ENCODE assay signal across 25 cellular contexts in the genomic region with DNA sequence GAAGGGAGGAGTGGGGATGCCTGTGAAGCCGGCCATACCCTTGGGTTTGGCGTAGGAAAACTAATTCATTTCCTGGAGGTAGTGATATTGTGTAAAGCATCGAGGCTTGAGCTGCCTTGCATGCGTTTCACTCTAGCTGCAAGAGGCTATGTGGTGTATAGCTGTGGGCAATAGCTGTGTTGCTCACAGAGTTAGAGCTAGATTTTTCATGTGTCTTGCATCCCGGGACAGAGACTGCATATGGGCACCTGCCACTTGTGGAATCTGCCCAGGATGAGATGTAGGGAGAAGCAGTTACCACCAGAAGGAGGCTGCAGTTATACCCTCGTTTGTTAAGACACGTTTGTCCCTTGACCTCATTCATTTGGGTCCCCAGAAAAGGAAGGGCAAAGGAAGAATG.
"Had no signal": no experiment of that assay in that cellular context is flagged by ENCODE, and none has a peak within 500 bp of the region (broad histone marks: within the 10 kb centered on the region; RNA-seq: fewer than 3 reads in every experiment).

No MANE protein-coding gene starts in this region.

- ATAC-seq: activated naive CD8-positive, alpha-beta T cell treated with anti-CD3 and anti-CD28 coated beads, Interleukin-2, amount 50 U/mL, for 24 hours; gastroesophageal sphincter; naive thymus-derived CD4-positive, alpha-beta T cell; pancreas had no signal

- H3K27ac Mint-ChIP-seq: activated CD4-positive, alpha-beta memory T cell treated with anti-CD3 and anti-CD28 coated beads for 36 hours; activated CD4-positive, alpha-beta T cell treated with anti-CD3 and anti-CD28 coated beads, Interleukin-2, amount 10 ng/mL, durations not matched to agents 24 days and 14 days; activated naive CD8-positive, alpha-beta T cell treated with anti-CD3 and anti-CD28 coated beads, Interleukin-2, amount 50 U/mL, for 24 hours; activated T-cell treated with anti-CD3 and anti-CD28 coated beads, Interleukin-2, amount 50 U/mL, for 24 hours; memory B cell had no signal

- FAIRE-seq: endothelial cell of umbilical vein, keratinocyte, pancreas had no signal

- H3K4me1 Mint-ChIP-seq: activated naive CD8-positive, alpha-beta T cell treated with anti-CD3 and anti-CD28 coated beads, Interleukin-2, amount 50 U/mL, for 24 hours; naive thymus-derived CD4-positive, alpha-beta T cell; neural crest cell had no signal

- H3K4me3 Mint-ChIP-seq: activated CD4-positive, alpha-beta memory T cell treated with anti-CD3 and anti-CD28 coated beads for 36 hours; activated CD4-positive, alpha-beta T cell treated with anti-CD3 and anti-CD28 coated beads, Interleukin-2, amount 10 ng/mL, durations not matched to agents 24 days and 14 days; activated naive CD8-positive, alpha-beta T cell treated with anti-CD3 and anti-CD28 coated beads, Interleukin-2, amount 50 U/mL, for 24 hours; activated T-cell treated with anti-CD3 and anti-CD28 coated beads, Interleukin-2, amount 50 U/mL, for 24 hours; memory B cell; naive thymus-derived CD4-positive, alpha-beta T cell; neural crest cell had no signal

- H3K9me3 Mint-ChIP-seq: activated CD4-positive, alpha-beta memory T cell treated with anti-CD3 and anti-CD28 coated beads for 36 hours; activated CD4-positive, alpha-beta T cell treated with anti-CD3 and anti-CD28 coated beads, Interleukin-2, amount 10 ng/mL, durations not matched to agents 24 days and 14 days; activated naive CD8-positive, alpha-beta T cell treated with anti-CD3 and anti-CD28 coated beads, Interleukin-2, amount 50 U/mL, for 24 hours; activated T-cell treated with anti-CD3 and anti-CD28 coated beads, Interleukin-2, amount 50 U/mL, for 24 hours; memory B cell; naive thymus-derived CD4-positive, alpha-beta T cell; neural crest cell had no signal

- H3K27me3 Mint-ChIP-seq: activated CD4-positive, alpha-beta memory T cell treated with anti-CD3 and anti-CD28 coated beads for 36 hours; activated CD4-positive, alpha-beta T cell treated with anti-CD3 and anti-CD28 coated beads, Interleukin-2, amount 10 ng/mL, durations not matched to agents 24 days and 14 days; activated naive CD8-positive, alpha-beta T cell treated with anti-CD3 and anti-CD28 coated beads, Interleukin-2, amount 50 U/mL, for 24 hours; activated T-cell treated with anti-CD3 and anti-CD28 coated beads, Interleukin-2, amount 50 U/mL, for 24 hours; memory B cell; naive thymus-derived CD4-positive, alpha-beta T cell had no signal

- DNase-seq: activated CD4-positive, alpha-beta memory T cell treated with anti-CD3 and anti-CD28 coated beads for 36 hours; activated CD4-positive, alpha-beta T cell treated with anti-CD3 and anti-CD28 coated beads, Interleukin-2, amount 10 ng/mL, durations not matched to agents 24 days and 14 days; activated CD4-positive, CD25-positive, alpha-beta regulatory T cell treated with anti-CD3 and anti-CD28 coated beads, Interleukin-2, amount 50 U/mL, for 72 hours; activated CD8-positive, alpha-beta memory T cell treated with anti-CD3 and anti-CD28 coated beads, Interleukin-2, amount 50 U/mL, for 48 hours; activated gamma-delta T cell; activated naive CD4-positive, alpha-beta T cell treated with anti-CD3 and anti-CD28 coated beads, Interleukin-2, amount 50 U/mL, for 16 hours; activated naive CD8-positive, alpha-beta T cell treated with anti-CD3 and anti-CD28 coated beads, Interleukin-2, amount 50 U/mL, for 24 hours; activated T-cell treated with anti-CD3 and anti-CD28 coated beads, Interleukin-2, amount 50 U/mL, for 24 hours; amygdala; central memory CD4-positive, alpha-beta T cell; hippocampal formation; left cardiac atrium; midbrain; naive thymus-derived CD4-positive, alpha-beta T cell; nucleus accumbens; pancreas; stimulated activated CD4-positive, alpha-beta T cell treated with anti-CD3 and anti-CD28 coated beads, Interleukin-15, amount 100 ng/mL, for 24 hours; stimulated activated CD4-positive, alpha-beta T cell treated with anti-CD3 and anti-CD28 coated beads, Interleukin-2, amount 100 ng/mL, for 24 hours; stimulated activated naive CD4-positive, alpha-beta T cell treated with Interleukin-2 at 50 U/mL for 16 hours; T-helper 2 cell had no signal
